Comparison of ENCODE assay signal across 23 cellular contexts in genomic region chr2:152549428-152549827, GRCh38.
DNase-seq lines count a peak whose midpoint lies in the region; ATAC-seq and TF ChIP-seq lines count a peak whose summit lies in the region.
"Had no signal": no experiment of that assay in that cellular context is flagged by ENCODE, and none has a peak within 500 bp of the region (broad histone marks: within the 10 kb centered on the region; RNA-seq: fewer than 3 reads in every experiment).

No MANE protein-coding gene starts in this region.

- 0 out of 2 replicates have a peak, but pooled peaks cover 5% of the 10 kb centered on the region for H3K27me3 Mint-ChIP-seq in HFFc6 (ENCODE audit: insufficient read depth)
- H3K27me3 Mint-ChIP-seq: naive B cell; stimulated activated naive B cell treated with anti-CD40 and anti-IgM and Interleukin-4, amounts not matched to agents 10 μg/mL and 1 μg/mL and 100 μg/mL, for 72 hours had no signal

- peak overlapping the region; percentile 68 for H3K27ac Mint-ChIP-seq in HFFc6
- H3K27ac Mint-ChIP-seq: activated naive CD8-positive, alpha-beta T cell treated with anti-CD3 and anti-CD28 coated beads for 36 hours; naive B cell; stimulated activated naive B cell treated with anti-CD40 and anti-IgM and Interleukin-4, amounts not matched to agents 10 μg/mL and 1 μg/mL and 100 μg/mL, for 72 hours had no signal

- ATAC-seq in HG03354 (IDR thresholded peaks at IDR 0.05; ENCODE audit: poor library complexity, severe bottlenecking, unreplicated experiment) = no peak
- ATAC-seq in HG03196 (IDR thresholded peaks at IDR 0.05; ENCODE audit: unreplicated experiment) = no peak
- ATAC-seq: heart left ventricle; Right ventricle myocardium inferior; stimulated activated naive B cell treated with anti-CD40 and anti-IgM and Interleukin-4, amounts not matched to agents 10 μg/mL and 1 μg/mL and 100 μg/mL, for 72 hours had no signal

- no peaks in the 10 kb centered on the region for H3K9me3 Mint-ChIP-seq in HFFc6
- H3K9me3 Mint-ChIP-seq: activated naive CD8-positive, alpha-beta T cell treated with anti-CD3 and anti-CD28 coated beads for 36 hours; naive B cell; stimulated activated naive B cell treated with anti-CD40 and anti-IgM and Interleukin-4, amounts not matched to agents 10 μg/mL and 1 μg/mL and 100 μg/mL, for 72 hours had no signal

- peak overlapping the region; percentile 28 for H3K4me3 Mint-ChIP-seq in HFFc6
- H3K4me3 Mint-ChIP-seq: activated naive CD8-positive, alpha-beta T cell treated with anti-CD3 and anti-CD28 coated beads for 36 hours; naive B cell; stimulated activated naive B cell treated with anti-CD40 and anti-IgM and Interleukin-4, amounts not matched to agents 10 μg/mL and 1 μg/mL and 100 μg/mL, for 72 hours had no signal

- peaks cover 63% of the 10 kb centered on the region for H3K4me1 Mint-ChIP-seq in HFFc6 (ENCODE audit: low read depth)
- H3K4me1 Mint-ChIP-seq: activated naive CD8-positive, alpha-beta T cell treated with anti-CD3 and anti-CD28 coated beads for 36 hours; naive B cell had no signal

- DNase-seq in Caki2 (ENCODE audit: low read depth) (peak; percentile 78), HFFc6 (peak; percentile 60), astrocyte of the hippocampus (ENCODE audit: low read depth, low spot score) (peak; percentile 82), renal cortical epithelial cell (ENCODE audit: low read depth) (peak; percentile 91), NCI-H2029 (lab: John Stamatoyannopoulos, UW) (no peak)
- DNase-seq: activated CD4-positive, alpha-beta T cell treated with anti-CD3 and anti-CD28 coated beads, Interleukin-2, amount 50 U/mL, for 4 hours; activated CD4-positive, CD25-positive, alpha-beta regulatory T cell; activated CD8-positive, alpha-beta memory T cell treated with anti-CD3 and anti-CD28 coated beads, Interleukin-2, amount 50 U/mL, for 48 hours; activated naive CD8-positive, alpha-beta T cell treated with anti-CD3 and anti-CD28 coated beads for 36 hours; effector CD4-positive, alpha-beta T cell; heart left ventricle; Kasumi-1; naive B cell; NCI-H1694 treated with DMSO at 0.1 percent for 48 hours; nucleus accumbens; stimulated activated CD4-positive, alpha-beta T cell treated with anti-CD3 and anti-CD28 coated beads, Interleukin-4, amount 100 ng/mL, for 1 hour; stimulated activated naive B cell treated with anti-CD40 and anti-IgM and Interleukin-4, amounts not matched to agents 10 μg/mL and 1 μg/mL and 100 μg/mL, for 72 hours; T1000; testis; uterus had no signal

- in situ Hi-C loops in Caki2 (cut with HindIII; ENCODE audit: low pct_unique_long_range_greater_than_20kb, low sequenced_read_pairs) = no loop called here

- 0 out of 2 replicates have a peak, but pooled peaks cover 5% of the 10 kb centered on the region for H3K36me3 Mint-ChIP-seq in HFFc6 (ENCODE audit: low read depth)
- H3K36me3 Mint-ChIP-seq: activated naive CD8-positive, alpha-beta T cell treated with anti-CD3 and anti-CD28 coated beads for 36 hours; naive B cell had no signal

- TF ChIP-seq CTCF in HFFc6 (IDR thresholded peaks at IDR 0.05) = no peak
